1 cellular context compared by ENCODE assay signal in genomic region chr15:66459818-66460615, GRCh38.
TF ChIP-seq lines count a peak whose summit lies in the region.

No MANE protein-coding gene starts in this region.

TF ChIP-seq in GM23338, 12 proteins besides CTCF, POLR2A, EP300 and RAD21 (continued from another document):
- TF ChIP-seq NANOG (IDR thresholded peaks at IDR 0.05; ENCODE audit: borderline replicate concordance) (no peak), STAT1 (IDR thresholded peaks at IDR 0.05; ENCODE audit: unreplicated experiment) (no peak), POLR2AphosphoS5 (IDR thresholded peaks at IDR 0.05; ENCODE audit: low read depth) (no peak), ZNF114 (CRISPR knock-in tag; IDR thresholded peaks at IDR 0.05) (no peak), JUNB (IDR thresholded peaks at IDR 0.05; ENCODE audit: unreplicated experiment) (no peak), CREB1 (CRISPR knock-in tag; IDR thresholded peaks at IDR 0.05; ENCODE audit: low read depth) (no peak)
- TF ChIP-seq, protein P1, sequence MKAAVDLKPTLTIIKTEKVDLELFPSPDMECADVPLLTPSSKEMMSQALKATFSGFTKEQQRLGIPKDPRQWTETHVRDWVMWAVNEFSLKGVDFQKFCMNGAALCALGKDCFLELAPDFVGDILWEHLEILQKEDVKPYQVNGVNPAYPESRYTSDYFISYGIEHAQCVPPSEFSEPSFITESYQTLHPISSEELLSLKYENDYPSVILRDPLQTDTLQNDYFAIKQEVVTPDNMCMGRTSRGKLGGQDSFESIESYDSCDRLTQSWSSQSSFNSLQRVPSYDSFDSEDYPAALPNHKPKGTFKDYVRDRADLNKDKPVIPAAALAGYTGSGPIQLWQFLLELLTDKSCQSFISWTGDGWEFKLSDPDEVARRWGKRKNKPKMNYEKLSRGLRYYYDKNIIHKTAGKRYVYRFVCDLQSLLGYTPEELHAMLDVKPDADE (IDR thresholded peaks at IDR 0.05): no peak
- TF ChIP-seq, protein P2, sequence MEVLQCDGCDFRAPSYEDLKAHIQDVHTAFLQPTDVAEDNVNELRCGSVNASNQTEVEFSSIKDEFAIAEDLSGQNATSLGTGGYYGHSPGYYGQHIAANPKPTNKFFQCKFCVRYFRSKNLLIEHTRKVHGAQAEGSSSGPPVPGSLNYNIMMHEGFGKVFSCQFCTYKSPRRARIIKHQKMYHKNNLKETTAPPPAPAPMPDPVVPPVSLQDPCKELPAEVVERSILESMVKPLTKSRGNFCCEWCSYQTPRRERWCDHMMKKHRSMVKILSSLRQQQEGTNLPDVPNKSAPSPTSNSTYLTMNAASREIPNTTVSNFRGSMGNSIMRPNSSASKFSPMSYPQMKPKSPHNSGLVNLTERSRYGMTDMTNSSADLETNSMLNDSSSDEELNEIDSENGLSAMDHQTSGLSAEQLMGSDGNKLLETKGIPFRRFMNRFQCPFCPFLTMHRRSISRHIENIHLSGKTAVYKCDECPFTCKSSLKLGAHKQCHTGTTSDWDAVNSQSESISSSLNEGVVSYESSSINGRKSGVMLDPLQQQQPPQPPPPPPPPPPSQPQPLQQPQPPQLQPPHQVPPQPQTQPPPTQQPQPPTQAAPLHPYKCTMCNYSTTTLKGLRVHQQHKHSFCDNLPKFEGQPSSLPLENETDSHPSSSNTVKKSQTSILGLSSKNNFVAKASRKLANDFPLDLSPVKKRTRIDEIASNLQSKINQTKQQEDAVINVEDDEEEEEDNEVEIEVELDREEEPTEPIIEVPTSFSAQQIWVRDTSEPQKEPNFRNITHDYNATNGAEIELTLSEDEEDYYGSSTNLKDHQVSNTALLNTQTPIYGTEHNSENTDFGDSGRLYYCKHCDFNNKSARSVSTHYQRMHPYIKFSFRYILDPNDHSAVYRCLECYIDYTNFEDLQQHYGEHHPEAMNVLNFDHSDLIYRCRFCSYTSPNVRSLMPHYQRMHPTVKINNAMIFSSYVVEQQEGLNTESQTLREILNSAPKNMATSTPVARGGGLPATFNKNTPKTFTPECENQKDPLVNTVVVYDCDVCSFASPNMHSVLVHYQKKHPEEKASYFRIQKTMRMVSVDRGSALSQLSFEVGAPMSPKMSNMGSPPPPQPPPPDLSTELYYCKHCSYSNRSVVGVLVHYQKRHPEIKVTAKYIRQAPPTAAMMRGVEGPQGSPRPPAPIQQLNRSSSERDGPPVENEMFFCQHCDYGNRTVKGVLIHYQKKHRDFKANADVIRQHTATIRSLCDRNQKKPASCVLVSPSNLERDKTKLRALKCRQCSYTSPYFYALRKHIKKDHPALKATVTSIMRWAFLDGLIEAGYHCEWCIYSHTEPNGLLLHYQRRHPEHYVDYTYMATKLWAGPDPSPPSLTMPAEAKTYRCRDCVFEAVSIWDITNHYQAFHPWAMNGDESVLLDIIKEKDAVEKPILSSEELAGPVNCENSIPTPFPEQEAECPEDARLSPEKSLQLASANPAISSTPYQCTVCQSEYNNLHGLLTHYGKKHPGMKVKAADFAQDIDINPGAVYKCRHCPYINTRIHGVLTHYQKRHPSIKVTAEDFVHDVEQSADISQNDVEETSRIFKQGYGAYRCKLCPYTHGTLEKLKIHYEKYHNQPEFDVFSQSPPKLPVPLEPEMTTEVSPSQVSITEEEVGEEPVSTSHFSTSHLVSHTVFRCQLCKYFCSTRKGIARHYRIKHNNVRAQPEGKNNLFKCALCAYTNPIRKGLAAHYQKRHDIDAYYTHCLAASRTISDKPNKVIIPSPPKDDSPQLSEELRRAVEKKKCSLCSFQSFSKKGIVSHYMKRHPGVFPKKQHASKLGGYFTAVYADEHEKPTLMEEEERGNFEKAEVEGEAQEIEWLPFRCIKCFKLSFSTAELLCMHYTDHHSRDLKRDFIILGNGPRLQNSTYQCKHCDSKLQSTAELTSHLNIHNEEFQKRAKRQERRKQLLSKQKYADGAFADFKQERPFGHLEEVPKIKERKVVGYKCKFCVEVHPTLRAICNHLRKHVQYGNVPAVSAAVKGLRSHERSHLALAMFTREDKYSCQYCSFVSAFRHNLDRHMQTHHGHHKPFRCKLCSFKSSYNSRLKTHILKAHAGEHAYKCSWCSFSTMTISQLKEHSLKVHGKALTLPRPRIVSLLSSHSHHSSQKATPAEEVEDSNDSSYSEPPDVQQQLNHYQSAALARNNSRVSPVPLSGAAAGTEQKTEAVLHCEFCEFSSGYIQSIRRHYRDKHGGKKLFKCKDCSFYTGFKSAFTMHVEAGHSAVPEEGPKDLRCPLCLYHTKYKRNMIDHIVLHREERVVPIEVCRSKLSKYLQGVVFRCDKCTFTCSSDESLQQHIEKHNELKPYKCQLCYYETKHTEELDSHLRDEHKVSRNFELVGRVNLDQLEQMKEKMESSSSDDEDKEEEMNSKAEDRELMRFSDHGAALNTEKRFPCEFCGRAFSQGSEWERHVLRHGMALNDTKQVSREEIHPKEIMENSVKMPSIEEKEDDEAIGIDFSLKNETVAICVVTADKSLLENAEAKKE (CRISPR knock-in tag; IDR thresholded peaks at IDR 0.05): no peak
